8 cellular contexts compared by ENCODE assay signal in genomic region chr2:84925724-84926376, GRCh38. TPM values are rescaled to one million over a fixed set of nuclear protein-coding genes. Genes with fewer than 3 reads are reported as not detected.
DNase-seq lines count a peak whose midpoint lies in the region; TF ChIP-seq lines count a peak whose summit lies in the region.

No MANE protein-coding gene starts in this region.

- H3K9me3 ChIP-seq in neural progenitor cell (ENCODE audit: low read depth) = no peaks in the 10 kb centered on the region

- H3K4me1 ChIP-seq in neural progenitor cell = no peaks in the 10 kb centered on the region

- no peaks in the 10 kb centered on the region for H3K36me3 ChIP-seq in neural progenitor cell

- H3F3A ChIP-seq in neural progenitor cell (ENCODE audit: low read depth) = peaks cover 27% of the 10 kb centered on the region

- H3K4me3 Mint-ChIP-seq in neural progenitor cell = peak overlapping the region; percentile 73

- no peak overlapping the region for H3K9ac ChIP-seq in neural progenitor cell

- H3K36me3 Mint-ChIP-seq in neural progenitor cell = no peaks in the 10 kb centered on the region

- no peak overlapping the region for H3K27ac Mint-ChIP-seq in neural progenitor cell

- peaks cover 15% of the 10 kb centered on the region for H3K4me1 Mint-ChIP-seq in neural progenitor cell

- H3K4me2 ChIP-seq in neural progenitor cell = peak overlapping the region; percentile 67

- TF ChIP-seq CTCF in LNCaP clone FGC (IDR thresholded peaks at IDR 0.05; ENCODE audit: control insufficient read depth, extremely low read depth, insufficient read depth) = peak; percentile 86
- peak; percentile 84 for TF ChIP-seq CTCF in fibroblast of the aortic adventitia (IDR thresholded peaks at IDR 0.05; ENCODE audit: insufficient read depth, low read length)
- TF ChIP-seq CTCF in neural progenitor cell (IDR thresholded peaks at IDR 0.05) = peak; percentile 99

- H3K27ac ChIP-seq in neural progenitor cell = no peak overlapping the region

- H4K20me1 ChIP-seq in neural progenitor cell (ENCODE audit: low read depth) = no peaks in the 10 kb centered on the region

- no peak overlapping the region for H3K4me3 ChIP-seq in LNCaP clone FGC (ENCODE audit: low read depth, low read length)
- H3K4me3 ChIP-seq in fibroblast of the aortic adventitia (ENCODE audit: low read depth, low read length) = peak overlapping the region; percentile 64
- peak overlapping the region; percentile 40 for H3K4me3 ChIP-seq in neural progenitor cell

- no peaks in the 10 kb centered on the region for H3K79me2 ChIP-seq in neural progenitor cell (ENCODE audit: low read depth)

- H3K9me3 Mint-ChIP-seq in neural progenitor cell = no peaks in the 10 kb centered on the region

- H3K27me3 Mint-ChIP-seq in neural progenitor cell (ENCODE audit: insufficient read depth, low read depth) = peaks cover 7% of the 10 kb centered on the region

- peaks cover 10% of the 10 kb centered on the region for H3K27me3 ChIP-seq in neural progenitor cell

- H2AFZ ChIP-seq in neural progenitor cell (replicated peaks) = no peak overlapping the region

- DNase-seq in ELF-1 (ENCODE audit: low read depth, low spot score) (peak; percentile 100), H4 (ENCODE audit: low spot score) (peak; percentile 92), LNCaP clone FGC (ENCODE audit: low read depth) (peak; percentile 87), RPMI7951 (ENCODE audit: low read depth) (peak; percentile 94), fibroblast of the aortic adventitia (ENCODE audit: low read depth) (peak; percentile 85), neural progenitor cell (ENCODE audit: low spot score) (peak; percentile 95), stromal cell of bone marrow (ENCODE audit: low read depth) (peak; percentile 54)
- peak; percentile 97 to 100 for DNase-seq in activated T-helper 1 cell treated with anti-CD3 and anti-CD28 coated beads, Interleukin-2, amount 50 U/mL, for 16 hours (ENCODE audit: low read depth in 1 of 2, low spot score in 1 of 2)

RNA-seq across cellular contexts. Expression of gene TMSB10, which starts 20.4 kb away (rescaled TPM):
- 4,471 and 5,260 TPM in 2 replicates for total RNA-seq in H4 (2014; rRNA removed; shearing (Covaris generic))
- total RNA-seq in RPMI7951 (2014; rRNA removed; shearing (Covaris generic)) = 10,908 and 12,539 TPM in 2 replicates
- 3,849 and 4,291 TPM in 2 replicates for total RNA-seq in fibroblast of the aortic adventitia (ENCODE audit: low replicate concordance)
- 1,687 and 2,248 TPM in 2 replicates for total RNA-seq in neural progenitor cell (ENCODE audit: low replicate concordance)

RNA-seq across cellular contexts. Expression of gene TRABD2A, which starts 45.0 kb away (rescaled TPM):
- total RNA-seq in H4 (2014; rRNA removed; shearing (Covaris generic)) = 7.2 and 12.0 TPM in 2 replicates
- total RNA-seq in RPMI7951 (2014; rRNA removed; shearing (Covaris generic)) = 5.3 and 7.1 TPM in 2 replicates
- total RNA-seq in fibroblast of the aortic adventitia (ENCODE audit: low replicate concordance) = 0.33 and 1.6 TPM in 2 replicates
- 1.7 and 2.0 TPM in 2 replicates for total RNA-seq in neural progenitor cell (ENCODE audit: low replicate concordance)

RNA-seq across cellular contexts. Expression of gene KCMF1, which starts 45.1 kb away (rescaled TPM):
- total RNA-seq in H4 (2014; rRNA removed; shearing (Covaris generic)) = 61.6 and 90.1 TPM in 2 replicates
- 48.3 and 56.4 TPM in 2 replicates for total RNA-seq in RPMI7951 (2014; rRNA removed; shearing (Covaris generic))
- total RNA-seq in fibroblast of the aortic adventitia (ENCODE audit: low replicate concordance) (28.5 and 64.5 TPM in 2 replicates), neural progenitor cell (ENCODE audit: low replicate concordance) (74.0 and 99.7 TPM in 2 replicates)
